In the genomic region with DNA sequence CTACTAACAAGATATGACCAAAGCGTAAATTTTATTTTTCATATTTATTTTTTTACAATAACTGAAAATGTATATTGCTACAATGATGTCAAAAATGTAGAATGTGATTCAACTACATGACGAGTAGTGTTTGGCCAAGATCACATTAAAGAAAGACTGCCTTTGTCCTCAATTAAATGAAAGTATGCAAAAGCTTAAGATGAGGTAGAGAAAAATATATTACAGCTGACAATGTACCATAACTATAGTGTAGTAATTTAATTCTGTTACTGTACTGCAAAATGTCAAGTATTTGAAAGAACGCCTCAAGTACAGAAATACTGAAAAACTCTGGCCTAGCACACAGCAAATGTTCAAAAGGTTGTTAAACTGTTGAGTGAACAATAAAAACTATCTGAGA, we compare ENCODE assay signal across 16 cellular contexts. TPM values are rescaled to one million over a fixed set of nuclear protein-coding genes. Genes with fewer than 3 reads are reported as not detected.
"Had no signal": no experiment of that assay in that cellular context is flagged by ENCODE, and none has a peak within 500 bp of the region (broad histone marks: within the 10 kb centered on the region; RNA-seq: fewer than 3 reads in every experiment).

No MANE protein-coding gene starts in this region.

- H3K4me3 ChIP-seq: ovary had no signal

- DNase-seq: activated CD4-positive, alpha-beta T cell treated with anti-CD3 and anti-CD28 coated beads for 36 hours; activated CD8-positive, alpha-beta memory T cell treated with anti-CD3 and anti-CD28 coated beads, Interleukin-2, amount 50 U/mL, for 4 hours; activated CD8-positive, alpha-beta T cell treated with anti-CD3 and anti-CD28 coated beads for 36 hours; activated gamma-delta T cell treated with Interleukin-2 at 50 U/mL for 16 hours; activated T-cell treated with anti-CD3 and anti-CD28 coated beads, Interleukin-2, amount 50 U/mL, for 72 hours; caudate nucleus; erythroblast; left cardiac atrium; nephron progenitor cell; ovary; stimulated activated CD4-positive, alpha-beta T cell treated with anti-CD3 and anti-CD28 coated beads, Interleukin-15, amount 100 ng/mL, for 24 hours; stimulated activated CD4-positive, alpha-beta T cell treated with anti-CD3 and anti-CD28 coated beads, Interleukin-4, amount 100 ng/mL, for 24 hours; stimulated activated naive CD8-positive, alpha-beta T cell treated with anti-CD3 and anti-CD28 coated beads, Interleukin-15, amount 100 ng/mL, for 72 hours; T-helper 1 cell; trophoblast cell; WERI-Rb-1 had no signal

- H3K9me3 Mint-ChIP-seq: activated CD8-positive, alpha-beta T cell treated with anti-CD3 and anti-CD28 coated beads for 36 hours; nephron progenitor cell had no signal

- H3K27ac Mint-ChIP-seq: activated CD4-positive, alpha-beta T cell treated with anti-CD3 and anti-CD28 coated beads for 36 hours; activated CD8-positive, alpha-beta T cell treated with anti-CD3 and anti-CD28 coated beads for 36 hours; activated T-cell treated with anti-CD3 and anti-CD28 coated beads, Interleukin-2, amount 50 U/mL, for 72 hours; stimulated activated naive CD8-positive, alpha-beta T cell treated with anti-CD3 and anti-CD28 coated beads, Interleukin-15, amount 100 ng/mL, for 72 hours had no signal

- H3K27ac ChIP-seq: WERI-Rb-1 had no signal

- H3K4me3 Mint-ChIP-seq: activated CD4-positive, alpha-beta T cell treated with anti-CD3 and anti-CD28 coated beads for 36 hours; activated CD8-positive, alpha-beta T cell treated with anti-CD3 and anti-CD28 coated beads for 36 hours; activated T-cell treated with anti-CD3 and anti-CD28 coated beads, Interleukin-2, amount 50 U/mL, for 72 hours; stimulated activated naive CD8-positive, alpha-beta T cell treated with anti-CD3 and anti-CD28 coated beads, Interleukin-15, amount 100 ng/mL, for 72 hours had no signal

- H3K36me3 ChIP-seq: ovary had no signal

- H3K27me3 ChIP-seq: ovary had no signal

- H3K9me3 ChIP-seq: ovary had no signal

- H3K4me1 Mint-ChIP-seq: activated CD4-positive, alpha-beta T cell treated with anti-CD3 and anti-CD28 coated beads for 36 hours; stimulated activated naive CD8-positive, alpha-beta T cell treated with anti-CD3 and anti-CD28 coated beads, Interleukin-15, amount 100 ng/mL, for 72 hours had no signal

RNA-seq across cellular contexts. Expression of gene PRICKLE2, which starts 9.7 kb away (rescaled TPM):
- total RNA-seq: activated CD4-positive, alpha-beta T cell treated with anti-CD3 and anti-CD28 coated beads for 36 hours; activated CD8-positive, alpha-beta T cell treated with anti-CD3 and anti-CD28 coated beads for 36 hours had no signal
